10 cellular contexts compared by ENCODE assay signal in genomic region chr15:32688151-32688639, GRCh38. TPM values are rescaled to one million over a fixed set of nuclear protein-coding genes. Genes with fewer than 3 reads are reported as not detected.
DNase-seq lines count a peak whose midpoint lies in the region; ATAC-seq and TF ChIP-seq lines count a peak whose summit lies in the region.
"Had no signal": no experiment of that assay in that cellular context is flagged by ENCODE, and none has a peak within 500 bp of the region (broad histone marks: within the 10 kb centered on the region; RNA-seq: fewer than 3 reads in every experiment).

No MANE protein-coding gene starts in this region.

- peaks cover 30% of the 10 kb centered on the region for H3K79me2 ChIP-seq in GM23248 (ENCODE audit: insufficient read depth)

- peaks cover 21% of the 10 kb centered on the region for H3K36me3 Mint-ChIP-seq in activated CD8-positive, alpha-beta memory T cell treated with anti-CD3 and anti-CD28 coated beads, Interleukin-2, amount 10 ng/mL, durations not matched to agents 7 days and 5 days
- H3K36me3 Mint-ChIP-seq: stimulated activated memory B cell treated with anti-CD40 and anti-IgM and Interleukin-4, amounts not matched to agents 10 μg/mL and 1 μg/mL and 100 μg/mL, for 72 hours had no signal

- no peak overlapping the region for H3K27ac Mint-ChIP-seq in activated CD8-positive, alpha-beta memory T cell treated with anti-CD3 and anti-CD28 coated beads, Interleukin-2, amount 10 ng/mL, durations not matched to agents 7 days and 5 days
- H3K27ac Mint-ChIP-seq: stimulated activated memory B cell treated with anti-CD40 and anti-IgM and Interleukin-4, amounts not matched to agents 10 μg/mL and 1 μg/mL and 100 μg/mL, for 72 hours had no signal

- TF ChIP-seq CTCF in choroid plexus epithelial cell (conservative IDR thresholded peaks at IDR 0.05; ENCODE audit: low read depth, low read length) = no peak

- H3K36me3 ChIP-seq in GM23248 (ENCODE audit: low read depth) = no peaks in the 10 kb centered on the region
- H3K36me3 ChIP-seq: neutrophil had no signal

- H4K20me1 ChIP-seq in GM23248 (ENCODE audit: insufficient read depth) = no peaks in the 10 kb centered on the region

- CTCF ChIA-PET in activated CD8-positive, alpha-beta memory T cell treated with anti-CD3 and anti-CD28 coated beads, Interleukin-2, amount 10 ng/mL, durations not matched to agents 7 days and 5 days (lab: Charles Lee) = interaction anchor here (1.3 kb wide), 1 partner anchor 26 kb away, joined by 4 read pairs; no protein-coding TSS in a partner anchor

- no peaks in the 10 kb centered on the region for H3K27me3 Mint-ChIP-seq in activated CD8-positive, alpha-beta memory T cell treated with anti-CD3 and anti-CD28 coated beads, Interleukin-2, amount 10 ng/mL, durations not matched to agents 7 days and 5 days
- H3K27me3 Mint-ChIP-seq: stimulated activated memory B cell treated with anti-CD40 and anti-IgM and Interleukin-4, amounts not matched to agents 10 μg/mL and 1 μg/mL and 100 μg/mL, for 72 hours had no signal

- H3K27ac ChIP-seq in GM23248 = peak overlapping the region; percentile 97
- H3K27ac ChIP-seq: neutrophil, VCaP had no signal

- H2AFZ ChIP-seq in GM23248 = no peak overlapping the region

- no peaks in the 10 kb centered on the region for H3K9me3 Mint-ChIP-seq in activated CD8-positive, alpha-beta memory T cell treated with anti-CD3 and anti-CD28 coated beads, Interleukin-2, amount 10 ng/mL, durations not matched to agents 7 days and 5 days (ENCODE audit: low read depth)

- no peak overlapping the region for H3K4me3 Mint-ChIP-seq in activated CD8-positive, alpha-beta memory T cell treated with anti-CD3 and anti-CD28 coated beads, Interleukin-2, amount 10 ng/mL, durations not matched to agents 7 days and 5 days
- H3K4me3 Mint-ChIP-seq: stimulated activated memory B cell treated with anti-CD40 and anti-IgM and Interleukin-4, amounts not matched to agents 10 μg/mL and 1 μg/mL and 100 μg/mL, for 72 hours had no signal

- H3K9me2 ChIP-seq in GM23248 (ENCODE audit: insufficient read depth) = no peaks in the 10 kb centered on the region

- peaks cover 46% of the 10 kb centered on the region for H3F3A ChIP-seq in GM23248 (ENCODE audit: insufficient read depth)

- H3K4me1 ChIP-seq in GM23248 (ENCODE audit: insufficient read depth) = peaks cover 51% of the 10 kb centered on the region

- H3K4me1 Mint-ChIP-seq in activated CD8-positive, alpha-beta memory T cell treated with anti-CD3 and anti-CD28 coated beads, Interleukin-2, amount 10 ng/mL, durations not matched to agents 7 days and 5 days = peaks cover 12% of the 10 kb centered on the region
- H3K4me1 Mint-ChIP-seq: stimulated activated memory B cell treated with anti-CD40 and anti-IgM and Interleukin-4, amounts not matched to agents 10 μg/mL and 1 μg/mL and 100 μg/mL, for 72 hours had no signal

- no peaks in the 10 kb centered on the region for H3K27me3 ChIP-seq in GM23248 (replicated peaks; ENCODE audit: insufficient read depth)

- ATAC-seq in activated CD8-positive, alpha-beta memory T cell treated with anti-CD3 and anti-CD28 coated beads, Interleukin-2, amount 10 ng/mL, durations not matched to agents 7 days and 5 days = no peak
- ATAC-seq: stimulated activated memory B cell treated with anti-CD40 and anti-IgM and Interleukin-4, amounts not matched to agents 10 μg/mL and 1 μg/mL and 100 μg/mL, for 72 hours had no signal

- H3K9ac ChIP-seq in GM23248 = peak overlapping the region; percentile 61

- no peaks in the 10 kb centered on the region for H3K9me3 ChIP-seq in GM23248 (ENCODE audit: low read depth)
- H3K9me3 ChIP-seq: neutrophil had no signal

- DNase-seq in GM23248 (peak; percentile 81), NCI-H510A treated with DMSO at 0.1 percent for 48 hours (lab: John Stamatoyannopoulos, UW) (peak; percentile 48), choroid plexus epithelial cell (ENCODE audit: low read depth) (peak; percentile 54), renal cortical epithelial cell (ENCODE audit: low read depth) (peak; percentile 95), midbrain (lab: John Stamatoyannopoulos, UW) (no peak), NCI-H1436 treated with DMSO at 0.1 percent for 48 hours (lab: John Stamatoyannopoulos, UW) (no peak)
- no peak for DNase-seq in activated CD8-positive, alpha-beta memory T cell treated with anti-CD3 and anti-CD28 coated beads, Interleukin-2, amount 10 ng/mL, durations not matched to agents 7 days and 5 days

- peak overlapping the region; percentile 26 for H3K4me2 ChIP-seq in GM23248 (ENCODE audit: unreplicated experiment)

- 3 to 5% methylated on average over 2 of the region's 2 CpGs for WGBS in GM23248 (ENCODE audit: low coverage in 1 of 2, low lambda C conversion rate in 2 of 2, missing lambda C conversion rate in 2 of 2), 2 experiments

- in situ Hi-C loops in GM23248 (cut with MboI) = no loop called here

- H3K4me3 ChIP-seq in GM23248 (no peak overlapping the region), choroid plexus epithelial cell (ENCODE audit: low read depth, low read length) (no peak overlapping the region)

RNA-seq across cellular contexts. Expression of gene GREM1, which starts 29.6 kb away (rescaled TPM):
- 935 and 1,005 TPM in 2 replicates for total RNA-seq in GM23248 (2014; rRNA removed; shearing (Covaris generic))
- 575 and 584 TPM in 2 replicates for polyA plus RNA-seq in GM23248 (2016; fragmentation: Nextera tagmentation; extraction: Ambion mirVana)
- 4.2 and 9.7 TPM in 2 replicates for total RNA-seq in renal cortical epithelial cell
- total RNA-seq in activated CD8-positive, alpha-beta memory T cell treated with anti-CD3 and anti-CD28 coated beads, Interleukin-2, amount 10 ng/mL, durations not matched to agents 7 days and 5 days = not detected

RNA-seq across cellular contexts. Expression of gene SCG5, which starts 46.7 kb away (rescaled TPM):
- total RNA-seq in GM23248 (2014; rRNA removed; shearing (Covaris generic)) = 16.2 and 26.1 TPM in 2 replicates
- polyA plus RNA-seq in GM23248 (2016; fragmentation: Nextera tagmentation; extraction: Ambion mirVana) = 19.5 and 20.5 TPM in 2 replicates
- total RNA-seq in renal cortical epithelial cell = 2.4 and 12.0 TPM in 2 replicates
- 1 to 10 TPM; 3.5 to 4.3 TPM for total RNA-seq in activated CD8-positive, alpha-beta memory T cell treated with anti-CD3 and anti-CD28 coated beads, Interleukin-2, amount 10 ng/mL, durations not matched to agents 7 days and 5 days

Comparison
In these comparisons a context has a peak if more than half of its experiments do, and no peak if none do; other contexts are left out.
1. DNase-seq: peak in GM23248 (single experiment), NCI-H510A treated with DMSO at 0.1 percent for 48 hours (single experiment), choroid plexus epithelial cell (single experiment) and renal cortical epithelial cell (single experiment); none in activated CD8-positive, alpha-beta memory T cell treated with anti-CD3 and anti-CD28 coated beads, Interleukin-2, amount 10 ng/mL, durations not matched to agents 7 days and 5 days (single experiment), midbrain (single experiment) and NCI-H1436 treated with DMSO at 0.1 percent for 48 hours (single experiment).
2. RNA of gene GREM1, which starts 29.6 kb away (total RNA-seq): 935 to 1,005 TPM in GM23248; 4.2 to 9.7 TPM in renal cortical epithelial cell and not detected in activated CD8-positive, alpha-beta memory T cell treated with anti-CD3 and anti-CD28 coated beads, Interleukin-2, amount 10 ng/mL, durations not matched to agents 7 days and 5 days; every median in the first group is over 10 times any median in the second.